10 cellular contexts compared by ENCODE assay signal in the genomic region with DNA sequence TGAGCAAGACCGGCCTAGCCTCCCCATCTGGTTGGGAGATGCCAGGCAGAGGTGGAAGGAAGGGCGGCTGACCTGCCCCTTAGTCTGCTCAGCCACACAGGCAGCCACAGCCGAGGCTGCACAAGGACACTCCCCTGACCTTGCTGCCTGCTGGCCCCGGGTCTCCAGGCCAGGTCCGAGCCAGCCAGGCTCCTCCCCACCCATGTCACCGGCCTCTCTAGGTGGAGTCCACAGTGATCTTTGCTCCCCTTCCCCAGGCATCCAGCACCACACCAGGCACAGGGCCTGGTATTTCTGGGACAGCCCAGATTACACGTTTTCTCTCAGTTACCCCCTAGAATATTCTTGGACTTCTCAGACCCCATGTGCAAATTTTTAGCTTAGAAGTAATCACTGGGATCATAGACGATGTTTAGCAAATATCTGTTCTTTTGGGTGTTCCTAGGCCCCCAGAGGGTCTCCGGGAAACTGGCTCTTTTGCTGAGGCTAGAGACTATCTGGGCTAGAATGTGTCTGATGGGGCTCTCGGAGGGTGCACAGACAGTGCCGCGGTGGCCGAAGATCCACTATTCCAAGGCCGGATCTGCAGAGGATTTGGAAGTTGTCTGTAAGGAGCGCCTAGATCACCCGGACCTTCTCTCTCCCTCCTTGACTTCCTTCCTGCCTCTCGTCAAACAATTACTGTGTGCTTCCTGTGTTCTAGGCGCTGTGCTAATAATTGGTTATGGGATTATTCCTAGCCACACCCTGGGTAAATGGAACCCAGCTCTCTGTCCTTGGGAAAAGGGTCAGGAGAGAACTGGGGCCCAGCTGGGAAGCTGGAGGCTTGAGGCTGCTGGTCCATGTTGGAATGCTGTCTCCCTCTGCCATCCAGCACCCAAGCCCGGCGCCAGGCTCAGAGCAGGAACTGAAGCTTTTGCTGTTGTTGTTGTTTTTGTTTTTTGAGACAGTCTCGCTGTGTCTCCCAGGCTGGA. TPM values are rescaled to one million over a fixed set of nuclear protein-coding genes. Genes with fewer than 3 reads are reported as not detected.
A peak's percentile ranks its signal among the peaks of the same experiment; 100 is the strongest.
DNase-seq lines count a peak whose midpoint lies in the region; ATAC-seq, FAIRE-seq and TF ChIP-seq lines count a peak whose summit lies in the region.
"Had no signal": no experiment of that assay in that cellular context is flagged by ENCODE, and none has a peak within 500 bp of the region (broad histone marks: within the 10 kb centered on the region; RNA-seq: fewer than 3 reads in every experiment).

No MANE protein-coding gene starts in this region.

- TF ChIP-seq CTCF in heart right ventricle (IDR thresholded peaks at IDR 0.05): no peak
- no peak for TF ChIP-seq CTCF in right atrium auricular region (IDR thresholded peaks at IDR 0.05)
- TF ChIP-seq CTCF in astrocyte (IDR thresholded peaks at IDR 0.05; ENCODE audit: insufficient read depth, low read depth, low read length): no peak
- no peak for TF ChIP-seq CTCF in vagina (IDR thresholded peaks at IDR 0.05)

- peak overlapping the region in 2 of 10 donors; percentile 3 to 7 for H3K4me3 ChIP-seq in heart right ventricle
- no peak overlapping the region for H3K4me3 ChIP-seq in right atrium auricular region
- H3K4me3 ChIP-seq in astrocyte (ENCODE audit: insufficient read depth, low read depth, low read length): no peak overlapping the region
- H3K4me3 ChIP-seq in muscle layer of colon (ENCODE audit: low read depth in 1 of 2, low read length in 2 of 2): no peak overlapping the region
- no peak overlapping the region for H3K4me3 ChIP-seq in vagina

- no peak for TF ChIP-seq POLR2A in vagina (IDR thresholded peaks at IDR 0.05)

- no peak overlapping the region for H3K4me3 Mint-ChIP-seq in astrocyte (ENCODE audit: unreplicated experiment)

- H3K9me3 ChIP-seq in heart right ventricle (no peaks in the 10 kb centered on the region), right atrium auricular region (no peaks in the 10 kb centered on the region), astrocyte (ENCODE audit: insufficient read depth, low read depth, low read length) (no peaks in the 10 kb centered on the region), muscle layer of colon (ENCODE audit: low read length) (no peaks in the 10 kb centered on the region), vagina (no peaks in the 10 kb centered on the region)

- H3K9me3 Mint-ChIP-seq in astrocyte (ENCODE audit: unreplicated experiment): no peaks in the 10 kb centered on the region

- peaks cover under 1% of the 10 kb centered on the region for H4K20me1 ChIP-seq in astrocyte (ENCODE audit: insufficient read depth, low read length)

- peaks cover 8% of the 10 kb centered on the region for H3K27me3 Mint-ChIP-seq in astrocyte (ENCODE audit: low read depth, unreplicated experiment)

- no peak overlapping the region for H3K4me2 ChIP-seq in astrocyte (ENCODE audit: low read length)

- 56 to 68% methylated on average over 21 of the region's 21 CpGs for WGBS in heart right ventricle, 2 donors

- H3K4me1 ChIP-seq in heart right ventricle: peaks cover 23 to 88% (median 70%) of the 10 kb centered on the region in 9 donors
- H3K4me1 ChIP-seq in right atrium auricular region: peaks cover 0 to 62% of the 10 kb centered on the region in 2 donors
- H3K4me1 ChIP-seq in astrocyte (ENCODE audit: insufficient read depth, low read length): peaks cover 32% of the 10 kb centered on the region
- peaks cover 52% of the 10 kb centered on the region for H3K4me1 ChIP-seq in muscle layer of colon (ENCODE audit: insufficient read depth, low read length)
- peaks cover 48% of the 10 kb centered on the region for H3K4me1 ChIP-seq in vagina

- H3K27me3 ChIP-seq in heart right ventricle (no peaks in the 10 kb centered on the region), right atrium auricular region (no peaks in the 10 kb centered on the region), astrocyte (ENCODE audit: insufficient read depth, low read length) (no peaks in the 10 kb centered on the region), muscle layer of colon (ENCODE audit: control insufficient read depth in 1 of 2, insufficient read depth in 2 of 2, low read length in 2 of 2) (no peaks in the 10 kb centered on the region), vagina (no peaks in the 10 kb centered on the region)

- peak in 1 of 2 donors; percentile 46 for DNase-seq in heart right ventricle
- DNase-seq in right atrium auricular region (ENCODE audit: low spot score): no peak
- no peak for DNase-seq in astrocyte (ENCODE audit: low read depth)
- no peak for DNase-seq in vagina (ENCODE audit: extremely low spot score in 2 of 2)

- peak in 6 of 8 donors; percentile 2 to 50 (median 38) for ATAC-seq in heart right ventricle
- ATAC-seq in GM21515 (IDR thresholded peaks at IDR 0.05; ENCODE audit: unreplicated experiment): no peak
- ATAC-seq in GM18873 (IDR thresholded peaks at IDR 0.05; ENCODE audit: low FRiP score, unreplicated experiment): no peak
- no peak for ATAC-seq in GM18502 (IDR thresholded peaks at IDR 0.05; ENCODE audit: poor library complexity, unreplicated experiment)

- H3K27ac Mint-ChIP-seq in astrocyte (ENCODE audit: unreplicated experiment): peak overlapping the region; percentile 47

- H3K79me2 ChIP-seq in astrocyte (ENCODE audit: insufficient read depth, low read length): no peaks in the 10 kb centered on the region

- H3K9ac ChIP-seq in astrocyte (ENCODE audit: low read length) (no peak overlapping the region), muscle layer of colon (ENCODE audit: low read length) (no peak overlapping the region)

- no peak overlapping the region for H2AFZ ChIP-seq in astrocyte (ENCODE audit: low read depth, low read length)

- intact Hi-C loops in heart right ventricle (cut with DNase I) (loop anchor here in 5 of 10 donors (5.0 to 10.0 kb wide), 4 partner anchors 69 to 276 kb away; a partner anchor contains a TSS), vagina (cut with DNase I) (loop anchor here (5.0 kb wide), 1 partner anchor 99 kb away; a partner anchor contains a TSS)

- no peak for FAIRE-seq in astrocyte (lab: Jason Lieb, UNC)
- FAIRE-seq: colon had no signal

- H3K4me1 Mint-ChIP-seq in astrocyte (ENCODE audit: low read depth, unreplicated experiment): peaks cover 2% of the 10 kb centered on the region

- peak overlapping the region; percentile 46 to 85 (median 70) for H3K27ac ChIP-seq in heart right ventricle
- H3K27ac ChIP-seq in right atrium auricular region: peak overlapping the region in 1 of 2 donors; percentile 48
- H3K27ac ChIP-seq in astrocyte (ENCODE audit: low read depth, low read length): no peak overlapping the region
- H3K27ac ChIP-seq in muscle layer of colon (ENCODE audit: low read depth, low read length): peak overlapping the region; percentile 51
- H3K27ac ChIP-seq in vagina: peak overlapping the region; percentile 20
- H3K27ac ChIP-seq: C4-2B had no signal

- peaks cover 5% of the 10 kb centered on the region for H3K36me3 Mint-ChIP-seq in astrocyte (ENCODE audit: low read depth, unreplicated experiment)

- H3K36me3 ChIP-seq in heart right ventricle (peaks cover 0 to 4% (median 0%) of the 10 kb centered on the region in 9 donors), right atrium auricular region (no peaks in the 10 kb centered on the region), astrocyte (ENCODE audit: insufficient read depth, low read length) (no peaks in the 10 kb centered on the region), muscle layer of colon (ENCODE audit: insufficient read depth, low read length) (no peaks in the 10 kb centered on the region), vagina (no peaks in the 10 kb centered on the region)

RNA-seq across cellular contexts. Expression of a gene that starts 46.9 kb away (rescaled TPM):
- total RNA-seq in heart right ventricle: 10 to 100 TPM; 25.4 to 92.8 (median 56.0) TPM
- 10 to 100 TPM in 1 of 2 donors, 1 to 10 TPM in 1; 4.1 to 81.9 TPM for polyA plus RNA-seq in heart right ventricle
- total RNA-seq in right atrium auricular region: 10 to 100 TPM; 41.3 to 73.9 TPM
- total RNA-seq in astrocyte: 85.3 and 119 TPM in 2 replicates
- total RNA-seq in vagina: 34.9 TPM

Comparison
In these comparisons a context has a peak if more than half of its experiments do, and no peak if none do; other contexts are left out.
1. ATAC-seq: peak in heart right ventricle (6 of 8); none in GM21515 (single experiment), GM18873 (single experiment) and GM18502 (single experiment).